In the genomic region with DNA sequence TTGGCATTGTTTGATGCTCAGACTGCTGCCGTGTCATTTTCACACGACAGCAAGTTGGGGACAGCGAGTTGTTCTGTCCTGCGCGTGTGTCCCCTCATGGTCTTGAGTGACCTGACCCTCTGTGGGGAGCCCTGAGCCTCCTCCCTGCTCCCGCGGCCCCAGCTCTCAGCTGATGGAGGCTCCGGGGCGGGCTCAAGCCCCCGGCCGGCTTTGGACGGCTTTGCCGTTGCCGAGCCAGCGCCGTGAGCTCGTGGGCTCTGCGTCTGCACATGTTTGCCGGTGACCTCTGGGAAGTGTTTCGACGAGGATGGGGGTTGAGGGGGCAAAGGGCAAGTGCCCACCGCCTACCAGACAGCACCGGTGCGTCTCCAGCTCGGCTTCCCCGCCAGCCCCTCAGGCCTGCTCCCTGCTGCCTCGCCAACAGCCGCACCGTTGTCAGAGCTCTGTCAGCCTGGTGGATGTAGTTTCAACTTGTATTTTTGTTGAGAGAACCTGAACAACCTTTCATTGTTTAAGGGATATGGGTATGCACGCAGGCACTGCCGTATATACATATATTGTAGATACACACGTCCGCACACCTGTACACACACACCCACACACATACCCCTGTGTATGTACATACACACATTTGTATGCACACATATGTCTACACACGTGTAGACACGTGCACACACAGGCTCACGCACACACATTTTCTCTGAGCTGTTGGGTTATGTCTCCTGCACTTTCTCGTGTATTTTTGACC, we compare ENCODE assay signal across 8 cellular contexts. TPM values are rescaled to one million over a fixed set of nuclear protein-coding genes. Genes with fewer than 3 reads are reported as not detected.
DNase-seq lines count a peak whose midpoint lies in the region; ATAC-seq and TF ChIP-seq lines count a peak whose summit lies in the region.

No MANE protein-coding gene starts in this region.

- H3K9me3 Mint-ChIP-seq in T-helper 2 cell treated with Interferon-gamma antibody and Interleukin-4, amounts not matched to agents 5 μg/mL and 100 μg/mL, for 36 hours: no peaks in the 10 kb centered on the region
- H3K9me3 Mint-ChIP-seq in activated B cell treated with CpG ODN at 0.5 μM for 24 hours: no peaks in the 10 kb centered on the region

- H3K36me3 Mint-ChIP-seq in T-helper 2 cell treated with Interferon-gamma antibody and Interleukin-4, amounts not matched to agents 5 μg/mL and 100 μg/mL, for 36 hours (ENCODE audit: low read depth): no peaks in the 10 kb centered on the region
- no peaks in the 10 kb centered on the region for H3K36me3 Mint-ChIP-seq in activated B cell treated with CpG ODN at 0.5 μM for 24 hours (ENCODE audit: low read depth)

- H3K27me3 Mint-ChIP-seq in T-helper 2 cell treated with Interferon-gamma antibody and Interleukin-4, amounts not matched to agents 5 μg/mL and 100 μg/mL, for 36 hours (ENCODE audit: low read depth): no peaks in the 10 kb centered on the region
- no peaks in the 10 kb centered on the region for H3K27me3 Mint-ChIP-seq in activated B cell treated with CpG ODN at 0.5 μM for 24 hours

- peak overlapping the region; percentile 76 for H3K4me2 ChIP-seq in hepatocyte

- POLR2A ChIA-PET in activated B cell treated with CpG ODN at 0.5 μM for 24 hours (lab: Charles Lee): interaction anchor here (0.6 to 2.8 kb wide), 14 partner anchors 8 to 528 kb away, joined by 3 to 23 read pairs (median 3); partner anchors contain the start of genes DTYMK, ING5, PDCD1 and RTP5

- H3K27ac Mint-ChIP-seq in T-helper 2 cell treated with Interferon-gamma antibody and Interleukin-4, amounts not matched to agents 5 μg/mL and 100 μg/mL, for 36 hours: peak overlapping the region; percentile 89
- H3K27ac Mint-ChIP-seq in activated B cell treated with CpG ODN at 0.5 μM for 24 hours: peak overlapping the region; percentile 66

- intact Hi-C loops in activated B cell treated with CpG ODN at 0.5 μM for 24 hours (cut with micrococcal nuclease): loop anchor here (1.0 to 5.0 kb wide), 3 partner anchors 14 to 111 kb away; partner anchors contain the start of gene D2HGDH
- intact Hi-C loops in spleen (cut with DNase I; ENCODE audit: low total_unique reads): no loop called here

- H3K4me3 ChIP-seq in hepatocyte (no peak overlapping the region), spleen (peak overlapping the region in 5 of 8 donors; percentile 23 to 68 (median 40))

- H3K27ac ChIP-seq in hepatocyte: no peak overlapping the region
- peak overlapping the region in 3 of 8 donors; percentile 68 to 82 (median 81) for H3K27ac ChIP-seq in spleen

- no peak overlapping the region for H2AFZ ChIP-seq in hepatocyte

- H3K79me2 ChIP-seq in hepatocyte: no peaks in the 10 kb centered on the region

- no peaks in the 10 kb centered on the region for H3K36me3 ChIP-seq in hepatocyte (replicated peaks; ENCODE audit: insufficient read depth, low read depth)
- no peaks in the 10 kb centered on the region for H3K36me3 ChIP-seq in spleen

- no peaks in the 10 kb centered on the region for H3K4me1 ChIP-seq in hepatocyte (ENCODE audit: insufficient read depth)
- peaks cover 13 to 36% (median 26%) of the 10 kb centered on the region in 6 donors for H3K4me1 ChIP-seq in spleen

- no peaks in the 10 kb centered on the region for H4K20me1 ChIP-seq in hepatocyte (ENCODE audit: insufficient read depth, poor library complexity, severe bottlenecking)

- ATAC-seq in activated B cell treated with CpG ODN at 0.5 μM for 24 hours (ENCODE audit: low read depth) (no peak), GM18498 (IDR thresholded peaks at IDR 0.05; ENCODE audit: unreplicated experiment) (no peak)

- H3K4me1 Mint-ChIP-seq in T-helper 2 cell treated with Interferon-gamma antibody and Interleukin-4, amounts not matched to agents 5 μg/mL and 100 μg/mL, for 36 hours (ENCODE audit: low read depth): peaks cover 25% of the 10 kb centered on the region
- peaks cover 30% of the 10 kb centered on the region for H3K4me1 Mint-ChIP-seq in activated B cell treated with CpG ODN at 0.5 μM for 24 hours

- H3K27me3 ChIP-seq in hepatocyte (peaks cover 5% of the 10 kb centered on the region), spleen (replicated peaks in 1 of 7) (peaks cover 0 to 31% (median 0%) of the 10 kb centered on the region in 7 donors)

- H3K9me3 ChIP-seq in hepatocyte (ENCODE audit: low read depth) (no peaks in the 10 kb centered on the region), spleen (no peaks in the 10 kb centered on the region)

- no peaks in the 10 kb centered on the region for H3K9me2 ChIP-seq in hepatocyte (replicated peaks; ENCODE audit: insufficient read depth)

- TF ChIP-seq CTCF in activated B cell treated with CpG ODN at 0.5 μM for 24 hours (IDR thresholded peaks at IDR 0.05) (no peak), hepatocyte (IDR thresholded peaks at IDR 0.05; ENCODE audit: poor library complexity) (no peak), spleen (IDR thresholded peaks at IDR 0.05 in 8 of 11, conservative IDR thresholded peaks at IDR 0.05 in 3 of 11) (no peak)

- TF ChIP-seq POLR2A in spleen (IDR thresholded peaks at IDR 0.05): no peak

- peak overlapping the region; percentile 73 for H3K4me3 Mint-ChIP-seq in T-helper 2 cell treated with Interferon-gamma antibody and Interleukin-4, amounts not matched to agents 5 μg/mL and 100 μg/mL, for 36 hours
- H3K4me3 Mint-ChIP-seq in activated B cell treated with CpG ODN at 0.5 μM for 24 hours: peak overlapping the region; percentile 80

- WGBS in hepatocyte (ENCODE audit: low lambda C conversion rate, missing lambda C conversion rate): 90% methylated on average over 36 of the region's 37 CpGs
- whole genome bisulfite sequencing in spleen, 5 donors: 85 to 91% (median 88%) methylated on average over 35 to 37 of the region's 37 CpGs

- CTCF ChIA-PET in activated B cell treated with CpG ODN at 0.5 μM for 24 hours (lab: Charles Lee): interaction anchor here (1.1 kb wide), 1 partner anchor 34 kb away, joined by 4 read pairs; no protein-coding TSS in a partner anchor

- DNase-seq in T-helper 2 cell treated with Interferon-gamma antibody and Interleukin-4, amounts not matched to agents 5 μg/mL and 100 μg/mL, for 36 hours (ENCODE audit: low spot score): no peak
- DNase-seq in T-helper 2 cell (no peak), activated B cell treated with CpG ODN at 0.5 μM for 24 hours (no peak), hepatocyte (ENCODE audit: low spot score) (no peak), spleen (peak; percentile 71), DMS79 (lab: John Stamatoyannopoulos, UW) (no peak), AG08395 (ENCODE audit: low spot score) (no peak)

RNA-seq across cellular contexts. Expression of gene PDCD1, which starts 13.7 kb away (rescaled TPM):
- total RNA-seq in activated B cell treated with CpG ODN at 0.5 μM for 24 hours: 2.6 and 3.5 TPM in 2 replicates
- total RNA-seq in hepatocyte: not detected in 2 replicates
- 0.44 and 0.84 TPM in 2 replicates for polyA plus RNA-seq in hepatocyte
- total RNA-seq in spleen: 1 to 10 TPM; 3.1 to 7.9 (median 5.4) TPM
- 1 to 10 TPM; 2.7 to 7.3 (median 5.2) TPM for polyA plus RNA-seq in spleen

RNA-seq across cellular contexts. Expression of gene RTP5, which starts 24.5 kb away (rescaled TPM):
- total RNA-seq in activated B cell treated with CpG ODN at 0.5 μM for 24 hours (0.12 TPM in 1 of 2 replicates, not detected in the other), hepatocyte (not detected in 2 replicates), spleen (1 to 10 TPM in 4 of 7 donors, under 1 TPM in 3; 0.34 to 2.2 (median 1.0) TPM)
- polyA plus RNA-seq in hepatocyte (not detected in 2 replicates), spleen (under 1 TPM; 0.39 to 0.93 (median 0.49) TPM)

RNA-seq across cellular contexts. Expression of gene NEU4, which starts 36.0 kb away (rescaled TPM):
- total RNA-seq in activated B cell treated with CpG ODN at 0.5 μM for 24 hours (0.10 and 0.31 TPM in 2 replicates), hepatocyte (6.8 and 9.3 TPM in 2 replicates), spleen (1 to 10 TPM in 2 of 7 donors, under 1 TPM in 2, not detected in 3; 0.32 to 1.9 (median 0.85) TPM)
- polyA plus RNA-seq in hepatocyte (8.7 and 10.2 TPM in 2 replicates), spleen (under 1 TPM; 0.04 to 0.22 (median 0.08) TPM)
